In the genomic region with DNA sequence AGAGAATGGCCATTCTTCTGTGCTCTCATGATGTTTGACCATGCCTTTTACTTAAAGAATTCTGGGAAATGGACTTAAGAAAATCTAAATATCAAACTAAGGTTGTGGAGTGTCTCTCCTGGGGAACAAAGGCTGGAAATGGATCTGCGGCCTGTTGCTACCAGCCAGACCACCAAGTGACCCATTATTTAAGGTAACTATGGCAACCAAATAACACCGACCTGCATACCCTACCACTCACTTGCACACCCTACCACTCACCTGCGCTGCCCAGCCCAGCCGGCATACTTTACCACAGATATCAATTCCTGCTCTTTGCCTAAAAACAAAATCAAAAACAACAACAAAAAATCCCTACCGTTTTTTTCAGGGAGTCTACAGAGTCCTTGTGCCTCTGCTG, we compare ENCODE assay signal across 32 cellular contexts.
"Had no signal": no experiment of that assay in that cellular context is flagged by ENCODE, and none has a peak within 500 bp of the region (broad histone marks: within the 10 kb centered on the region; RNA-seq: fewer than 3 reads in every experiment).

No MANE protein-coding gene starts in this region.

- H3K27me3 Mint-ChIP-seq: activated CD4-positive, alpha-beta T cell treated with anti-CD3 and anti-CD28 coated beads, Interleukin-2, amount 10 ng/mL, durations not matched to agents 24 days and 14 days; activated CD8-positive, alpha-beta T cell treated with anti-CD3 and anti-CD28 coated beads for 36 hours; activated naive CD8-positive, alpha-beta T cell treated with anti-CD3 and anti-CD28 coated beads for 36 hours; activated T-helper 17 cell treated with anti-CD3 and anti-CD28 coated beads, Interleukin-2, amount 50 U/mL, for 72 hours had no signal

- DNase-seq: activated CD4-positive, alpha-beta T cell treated with anti-CD3 and anti-CD28 coated beads, Interleukin-2, amount 10 ng/mL, durations not matched to agents 24 days and 14 days; activated CD4-positive, alpha-beta T cell treated with anti-CD3 and anti-CD28 coated beads, Interleukin-2, amount 50 U/mL, for 4 hours; activated CD8-positive, alpha-beta T cell treated with anti-CD3 and anti-CD28 coated beads for 36 hours; activated effector memory CD4-positive, alpha-beta T cell treated with anti-CD3 and anti-CD28 coated beads, Interleukin-2, amount 50 U/mL, for 16 hours; activated naive CD4-positive, alpha-beta T cell; activated naive CD4-positive, alpha-beta T cell treated with anti-CD3 and anti-CD28 coated beads, Interleukin-2, amount 50 U/mL, for 16 hours; activated naive CD8-positive, alpha-beta T cell treated with anti-CD3 and anti-CD28 coated beads for 36 hours; activated T-cell treated with anti-CD3 and anti-CD28 coated beads, Interleukin-2, amount 50 U/mL, for 1 hour; activated T-cell treated with anti-CD3 and anti-CD28 coated beads, Interleukin-2, amount 50 U/mL, for 72 hours; amniotic stem cell; aorta; brain microvascular endothelial cell; central memory CD4-positive, alpha-beta T cell; NCI-H1092 treated with DMSO at 0.1 percent for 48 hours; NCI-H1417; NCI-H146; NCI-H187; NCI-H2029 treated with DMSO at 0.1 percent for 48 hours; NCI-H2107; NCI-H2171; NCI-H510A; NCI-H526; NCI-H748 treated with DMSO at 0.1 percent for 48 hours; NK-92 treated with Interleukin-12 subunit alpha and Interleukin-12 subunit beta, amount 100 ng/mL, for 24 hours; PC-3; Peyer's patch; RPMI8226; SIG-M5; SW 1271; WERI-Rb-1 had no signal

- H3K4me3 ChIP-seq: Peyer's patch had no signal

- H3K4me1 Mint-ChIP-seq: activated T-helper 17 cell treated with anti-CD3 and anti-CD28 coated beads, Interleukin-2, amount 50 U/mL, for 72 hours had no signal

- H3K9me3 Mint-ChIP-seq: activated CD4-positive, alpha-beta T cell treated with anti-CD3 and anti-CD28 coated beads, Interleukin-2, amount 10 ng/mL, durations not matched to agents 24 days and 14 days; activated CD8-positive, alpha-beta T cell treated with anti-CD3 and anti-CD28 coated beads for 36 hours; activated naive CD8-positive, alpha-beta T cell treated with anti-CD3 and anti-CD28 coated beads for 36 hours; activated T-cell treated with anti-CD3 and anti-CD28 coated beads, Interleukin-2, amount 50 U/mL, for 72 hours; activated T-helper 17 cell treated with anti-CD3 and anti-CD28 coated beads, Interleukin-2, amount 50 U/mL, for 72 hours had no signal

- H3K9me3 ChIP-seq: Peyer's patch had no signal

- H3K27me3 ChIP-seq: brain microvascular endothelial cell, Peyer's patch had no signal

- H3K27ac ChIP-seq: Peyer's patch, WERI-Rb-1 had no signal

- H3K4me1 ChIP-seq: Peyer's patch had no signal

- H3K4me3 Mint-ChIP-seq: activated CD4-positive, alpha-beta T cell treated with anti-CD3 and anti-CD28 coated beads, Interleukin-2, amount 10 ng/mL, durations not matched to agents 24 days and 14 days; activated CD8-positive, alpha-beta T cell treated with anti-CD3 and anti-CD28 coated beads for 36 hours; activated naive CD8-positive, alpha-beta T cell treated with anti-CD3 and anti-CD28 coated beads for 36 hours; activated T-cell treated with anti-CD3 and anti-CD28 coated beads, Interleukin-2, amount 50 U/mL, for 72 hours; activated T-helper 17 cell treated with anti-CD3 and anti-CD28 coated beads, Interleukin-2, amount 50 U/mL, for 72 hours had no signal

- ATAC-seq: activated CD8-positive, alpha-beta T cell treated with anti-CD3 and anti-CD28 coated beads for 36 hours; activated T-cell treated with anti-CD3 and anti-CD28 coated beads, Interleukin-2, amount 50 U/mL, for 72 hours; activated T-helper 17 cell treated with anti-CD3 and anti-CD28 coated beads, Interleukin-2, amount 50 U/mL, for 72 hours; PC-3; SK-N-SH treated with all-trans-retinoic acid at 6 μM for 48 hours had no signal

- H3K27ac Mint-ChIP-seq: activated CD4-positive, alpha-beta T cell treated with anti-CD3 and anti-CD28 coated beads, Interleukin-2, amount 10 ng/mL, durations not matched to agents 24 days and 14 days; activated CD8-positive, alpha-beta T cell treated with anti-CD3 and anti-CD28 coated beads for 36 hours; activated naive CD8-positive, alpha-beta T cell treated with anti-CD3 and anti-CD28 coated beads for 36 hours; activated T-cell treated with anti-CD3 and anti-CD28 coated beads, Interleukin-2, amount 50 U/mL, for 72 hours; activated T-helper 17 cell treated with anti-CD3 and anti-CD28 coated beads, Interleukin-2, amount 50 U/mL, for 72 hours had no signal
